In the genomic region with DNA sequence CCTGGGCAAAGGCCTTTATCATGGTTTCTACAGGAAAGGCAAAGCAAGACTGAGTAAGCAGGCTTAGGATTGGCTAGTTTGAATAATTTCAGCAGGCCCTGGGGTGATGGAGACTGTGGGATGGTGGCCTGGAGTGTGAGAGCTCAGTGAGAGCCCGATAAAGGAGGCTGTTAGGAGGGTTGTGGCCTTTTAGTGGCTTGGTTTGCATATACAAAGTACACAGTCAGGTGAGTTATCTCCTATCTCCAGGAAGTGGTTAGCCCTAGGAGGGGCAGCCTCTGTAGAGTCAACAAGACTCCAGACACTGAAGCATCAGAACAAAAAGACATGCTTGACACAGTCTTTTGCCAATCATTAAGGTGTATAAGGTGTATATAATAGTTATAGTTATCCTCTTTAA, we compare ENCODE assay signal across 8 cellular contexts.
DNase-seq lines count a peak whose midpoint lies in the region; ATAC-seq and TF ChIP-seq lines count a peak whose summit lies in the region.

No MANE protein-coding gene starts in this region.

- no peak overlapping the region; the same call in 1 of the 2 replicates for H2AFZ ChIP-seq in Loucy (ENCODE audit: low read length)

- no peaks in the 10 kb centered on the region for H3K9me2 ChIP-seq in Loucy (replicated peaks; ENCODE audit: low read depth, low read length)

- no peak for TF ChIP-seq CTCF in Loucy (conservative IDR thresholded peaks at IDR 0.05; ENCODE audit: low read length)
- TF ChIP-seq CTCF in nephron progenitor cell (IDR thresholded peaks at IDR 0.05) = no peak

- no peaks in the 10 kb centered on the region for H3K79me2 ChIP-seq in Loucy (ENCODE audit: insufficient read depth, low read length)

- no peak overlapping the region for H3K27ac Mint-ChIP-seq in nephron progenitor cell

- peaks cover 24% of the 10 kb centered on the region for H3K9me3 Mint-ChIP-seq in nephron progenitor cell

- ATAC-seq in GM18502 (IDR thresholded peaks at IDR 0.05; ENCODE audit: poor library complexity, unreplicated experiment) (peak; percentile 71), GM18861 (IDR thresholded peaks at IDR 0.05; ENCODE audit: unreplicated experiment) (no peak), GM19397 (IDR thresholded peaks at IDR 0.05; ENCODE audit: unreplicated experiment) (no peak)

- peak overlapping the region; percentile 50 for H3K4me2 ChIP-seq in Loucy (ENCODE audit: low read depth, low read length, poor library complexity, severe bottlenecking)

- DNase-seq in activated CD8-positive, alpha-beta memory T cell treated with anti-CD3 and anti-CD28 coated beads, Interleukin-2, amount 50 U/mL, for 1 hour (ENCODE audit: extremely low read depth) = peak; percentile 17
- DNase-seq in mucosa of gallbladder (ENCODE audit: low spot score) = peak; percentile 14
- DNase-seq in nephron progenitor cell = no peak
- no peak for DNase-seq in germinal center (ENCODE audit: low spot score)

- no peaks in the 10 kb centered on the region for H3K36me3 ChIP-seq in Loucy (ENCODE audit: insufficient read depth, low read length)

- peaks cover 24% of the 10 kb centered on the region for H3K4me1 Mint-ChIP-seq in nephron progenitor cell

- no peak overlapping the region for H3K4me3 Mint-ChIP-seq in nephron progenitor cell

- peak overlapping the region; percentile 28 for H3K4me3 ChIP-seq in Loucy (ENCODE audit: low read length, poor library complexity, severe bottlenecking)

- no peaks in the 10 kb centered on the region; the same call in 1 of the 2 replicates for H3F3A ChIP-seq in Loucy (ENCODE audit: low read depth)

- peaks cover 14% of the 10 kb centered on the region; the same call in 1 of the 2 replicates for H3K9me3 ChIP-seq in Loucy (ENCODE audit: insufficient read depth, low read depth, low read length)

- H3K9ac ChIP-seq in Loucy (ENCODE audit: low read depth, low read length, poor library complexity, severe bottlenecking) = no peak overlapping the region

- H3K4me1 ChIP-seq in Loucy (ENCODE audit: insufficient read depth, low read length, poor library complexity, severe bottlenecking) = peaks cover 43% of the 10 kb centered on the region

- H3K27me3 ChIP-seq in Loucy (ENCODE audit: insufficient read depth, low read length, poor library complexity, severe bottlenecking) = no peaks in the 10 kb centered on the region

- H3K36me3 Mint-ChIP-seq in nephron progenitor cell (ENCODE audit: low read depth) = peaks cover 9% of the 10 kb centered on the region

- H3K27me3 Mint-ChIP-seq in nephron progenitor cell (ENCODE audit: low read depth, poor library complexity) = no peaks in the 10 kb centered on the region

- H4K20me1 ChIP-seq in Loucy (ENCODE audit: insufficient read depth, low read length, poor library complexity, severe bottlenecking) = no peaks in the 10 kb centered on the region

Comparison
In these comparisons a context has a peak if more than half of its experiments do, and no peak if none do; other contexts are left out.
1. DNase-seq: peak in activated CD8-positive, alpha-beta memory T cell treated with anti-CD3 and anti-CD28 coated beads, Interleukin-2, amount 50 U/mL, for 1 hour (single experiment) and mucosa of gallbladder (single experiment); none in nephron progenitor cell (single experiment) and germinal center (single experiment).